ENCODE assay signal across 13 cellular contexts in genomic region chr1:214393086-214393485, GRCh38.
DNase-seq lines count a peak whose midpoint lies in the region; ATAC-seq and TF ChIP-seq lines count a peak whose summit lies in the region.
"Had no signal": no experiment of that assay in that cellular context is flagged by ENCODE, and none has a peak within 500 bp of the region (broad histone marks: within the 10 kb centered on the region; RNA-seq: fewer than 3 reads in every experiment).

No MANE protein-coding gene starts in this region.

- CTCF ChIA-PET in AG04450 (lab: Charles Lee) (no interaction called here), IMR-90 (lab: Yijun Ruan, JAX) (no interaction called here)

- H3K4me3 ChIP-seq in AG04450 (ENCODE audit: low read depth, low read length) (no peak overlapping the region), IMR-90 (ENCODE audit: insufficient read depth, low read depth, low read length) (no peak overlapping the region), psoas muscle (no peak overlapping the region), smooth muscle cell (no peak overlapping the region), uterus (no peak overlapping the region)
- H3K4me3 ChIP-seq: BLaER1 treated with 17β-estradiol and CSF1 and Interleukin-3, amounts not matched to agents 10 nM and 100 nM had no signal

- peak overlapping the region; percentile 64 for H3K14ac ChIP-seq in IMR-90 (replicated peaks; ENCODE audit: low read depth, low read length)

- TF ChIP-seq CTCF in AG04450 (IDR thresholded peaks at IDR 0.05; ENCODE audit: low read depth, low read length) = no peak
- TF ChIP-seq CTCF in IMR-90 (conservative IDR thresholded peaks at IDR 0.05; ENCODE audit: low read depth, low read length) = no peak
- TF ChIP-seq CTCF in psoas muscle (IDR thresholded peaks at IDR 0.05) = no peak
- no peak for TF ChIP-seq CTCF in smooth muscle cell (IDR thresholded peaks at IDR 0.05; ENCODE audit: borderline replicate concordance, insufficient read depth, poor library complexity, severe bottlenecking)
- TF ChIP-seq CTCF in uterus (IDR thresholded peaks at IDR 0.05) = no peak

- no peaks in the 10 kb centered on the region for H3K79me2 ChIP-seq in smooth muscle cell (ENCODE audit: low read depth)

- H4K8ac ChIP-seq in IMR-90 (ENCODE audit: low read depth in 2 of 2, low read length in 2 of 2) = peak overlapping the region in 1 of 2 experiments; percentile 56; a peak in 1 of 4 replicates

- peak overlapping the region; percentile 77; the same call in 1 of the 2 replicates for H2BK20ac ChIP-seq in IMR-90 (ENCODE audit: low read depth, low read length)

- peak overlapping the region; percentile 72 for H4K91ac ChIP-seq in IMR-90 (ENCODE audit: insufficient read depth, low read depth, low read length)

- POLR2A ChIA-PET in AG04450 (lab: Yijun Ruan, JAX) (interaction anchor here (0.6 kb wide), 1 partner anchor 43 kb away, joined by 3 read pairs; no protein-coding TSS in a partner anchor), IMR-90 (lab: Charles Lee; ENCODE audit: unreplicated experiment) (no interaction called here)

- H2BK120ac ChIP-seq in IMR-90 (ENCODE audit: low read depth, low read length) = peak overlapping the region; percentile 36; the same call in 1 of the 2 replicates

- H2BK15ac ChIP-seq in IMR-90 (ENCODE audit: low read depth, low read length) = peak overlapping the region; percentile 87; the same call in 2 of the 3 replicates

- in situ Hi-C loops in IMR-90 (cut with MboI; ENCODE audit: low sequenced_read_pairs) = no loop called here

- H3K4ac ChIP-seq in IMR-90 (ENCODE audit: low read depth, low read length) = peak overlapping the region; percentile 51

- dilution Hi-C loops in IMR-90 (cut with HindIII; ENCODE audit: low sequenced_read_pairs, unreplicated experiment) = no loop called here

- H3K23ac ChIP-seq in IMR-90 (ENCODE audit: low read depth, low read length) = no peak overlapping the region

- H3K4me2 ChIP-seq in IMR-90 (ENCODE audit: low read depth, low read length) = no peak overlapping the region
- H3K4me2 ChIP-seq in smooth muscle cell = no peak overlapping the region
- H3K4me2 ChIP-seq: BLaER1 treated with 17β-estradiol and CSF1 and Interleukin-3, amounts not matched to agents 10 nM and 100 nM had no signal

- H3K9ac ChIP-seq in IMR-90 (ENCODE audit: low read depth, low read length) (no peak overlapping the region), smooth muscle cell (ENCODE audit: low read depth) (no peak overlapping the region)
- H3K9ac ChIP-seq: BLaER1 treated with 17β-estradiol and CSF1 and Interleukin-3, amounts not matched to agents 10 nM and 100 nM had no signal

- no peak for TF ChIP-seq RAD21 in IMR-90 (IDR thresholded peaks at IDR 0.05; ENCODE audit: low read length)

- BruUV-seq in IMR-90 (replicated peaks; lab: Mats Ljungman, UMichigan) = no TSS peak

- peaks cover 29% of the 10 kb centered on the region for H3K9me1 ChIP-seq in IMR-90 (ENCODE audit: insufficient read depth, low read length)

- H3K79me1 ChIP-seq in IMR-90 (ENCODE audit: low read depth in 1 of 2, low read length in 2 of 2) = peaks cover 33 to 58% of the 10 kb centered on the region in 2 experiments

- H4K5ac ChIP-seq in IMR-90 (ENCODE audit: low read depth, low read length) = no peak overlapping the region

- no peak overlapping the region for H3K56ac ChIP-seq in IMR-90 (ENCODE audit: extremely low read depth, insufficient read depth, low read length)

- peak overlapping the region; percentile 14 for H2BK5ac ChIP-seq in IMR-90 (ENCODE audit: low read depth, low read length, poor library complexity, severe bottlenecking)

- ATAC-seq in IMR-90 (ENCODE audit: low read depth) = no peak
- peak; percentile 48 to 71 (median 62) for ATAC-seq in psoas muscle
- ATAC-seq: HCT116 had no signal

- H3K18ac ChIP-seq in IMR-90 (ENCODE audit: low read depth, low read length) = peak overlapping the region; percentile 24; the same call in 1 of the 2 replicates

- H3K4me1 ChIP-seq in IMR-90 (ENCODE audit: control insufficient read depth, insufficient read depth, low read length) = peaks cover 23% of the 10 kb centered on the region
- H3K4me1 ChIP-seq in psoas muscle = peaks cover 25% of the 10 kb centered on the region
- H3K4me1 ChIP-seq in smooth muscle cell (ENCODE audit: low read depth) = no peaks in the 10 kb centered on the region
- H3K4me1 ChIP-seq in uterus = no peaks in the 10 kb centered on the region
- H3K4me1 ChIP-seq: BLaER1 treated with 17β-estradiol and CSF1 and Interleukin-3, amounts not matched to agents 10 nM and 100 nM had no signal

- H3K27ac ChIP-seq in AG04450 (ENCODE audit: low read depth, low read length) (peak overlapping the region; percentile 68), IMR-90 (ENCODE audit: insufficient read depth, low read length) (peak overlapping the region; percentile 39; the same call in 1 of the 2 replicates), psoas muscle (peak overlapping the region; percentile 20), smooth muscle cell (ENCODE audit: low read depth) (no peak overlapping the region), uterus (no peak overlapping the region)
- H3K27ac ChIP-seq: BLaER1 treated with 17β-estradiol and CSF1 and Interleukin-3, amounts not matched to agents 10 nM and 100 nM had no signal

- H3K27me3 ChIP-seq in AG04450 (ENCODE audit: control insufficient read depth, insufficient read depth, low read length) (no peaks in the 10 kb centered on the region), IMR-90 (ENCODE audit: control insufficient read depth, insufficient read depth, low read length) (no peaks in the 10 kb centered on the region), psoas muscle (ENCODE audit: insufficient read depth in 3 of 3, low read length in 2 of 3) (no peaks in the 10 kb centered on the region), smooth muscle cell (ENCODE audit: low read depth) (no peaks in the 10 kb centered on the region), uterus (no peaks in the 10 kb centered on the region)
- H3K27me3 ChIP-seq: BLaER1 treated with 17β-estradiol and CSF1 and Interleukin-3, amounts not matched to agents 10 nM and 100 nM had no signal

- TF ChIP-seq POLR2A in IMR-90 (IDR thresholded peaks at IDR 0.05; ENCODE audit: low read depth, low read length) (no peak), uterus (IDR thresholded peaks at IDR 0.05) (no peak)

- no peaks in the 10 kb centered on the region for H3K9me3 ChIP-seq in AG04450 (ENCODE audit: control insufficient read depth, insufficient read depth, low read length)
- no peaks in the 10 kb centered on the region for H3K9me3 ChIP-seq in IMR-90 (ENCODE audit: control insufficient read depth, insufficient read depth, low read length)
- no peaks in the 10 kb centered on the region for H3K9me3 ChIP-seq in psoas muscle
- no peaks in the 10 kb centered on the region for H3K9me3 ChIP-seq in smooth muscle cell (replicated peaks; ENCODE audit: low read depth)
- H3K9me3 ChIP-seq in uterus = no peaks in the 10 kb centered on the region
- H3K9me3 ChIP-seq: BLaER1 treated with 17β-estradiol and CSF1 and Interleukin-3, amounts not matched to agents 10 nM and 100 nM had no signal

- peaks cover 4% of the 10 kb centered on the region; the same call in 1 of the 2 replicates for H4K20me1 ChIP-seq in IMR-90 (ENCODE audit: insufficient read depth, low read length)
- peaks cover 4% of the 10 kb centered on the region for H4K20me1 ChIP-seq in smooth muscle cell (ENCODE audit: low read depth)
- H4K20me1 ChIP-seq: BLaER1 treated with 17β-estradiol and CSF1 and Interleukin-3, amounts not matched to agents 10 nM and 100 nM had no signal

- DNase-seq in AG04450 (ENCODE audit: low read depth, low spot score) (no peak), IMR-90 (no peak), left kidney (ENCODE audit: low read depth, low spot score) (peak; percentile 40), psoas muscle (no peak), smooth muscle cell (lab: John Stamatoyannopoulos, UW; ENCODE audit: unreplicated experiment) (no peak), nucleus accumbens (lab: John Stamatoyannopoulos, UW) (no peak), uterus (no peak)
- DNase-seq: 8988T; Calu3; CD4-positive, CD25-positive, alpha-beta regulatory T cell; DMS 273 treated with DMSO at 0.1 percent for 48 hours had no signal

- no peak overlapping the region for H2AK9ac ChIP-seq in IMR-90 (replicated peaks; ENCODE audit: low read depth, low read length, poor library complexity)

- intact Hi-C loops in IMR-90 (cut with micrococcal nuclease) = loop anchor here (5.0 kb wide), 2 partner anchors 159 to 189 kb away; partner anchors contain the start of gene PTPN14
- intact Hi-C loops in psoas muscle (cut with DNase I) = no loop called here
- intact Hi-C loops in uterus (cut with DNase I; ENCODE audit: low total_unique reads) = no loop called here

- H2AFZ ChIP-seq in IMR-90 (replicated peaks; ENCODE audit: low read length, poor library complexity) (no peak overlapping the region), smooth muscle cell (ENCODE audit: low read depth) (no peak overlapping the region)

- no peaks in the 10 kb centered on the region for H3F3A ChIP-seq in smooth muscle cell (ENCODE audit: low read depth)

- H2AK5ac ChIP-seq in IMR-90 (ENCODE audit: low read depth, low read length) = peak overlapping the region; percentile 93

- H3K36me3 ChIP-seq in IMR-90 (ENCODE audit: control insufficient read depth, insufficient read depth, low read length) (peaks cover 28% of the 10 kb centered on the region), psoas muscle (ENCODE audit: insufficient read depth in 1 of 2, low read depth in 1 of 2) (peaks cover 2 to 74% of the 10 kb centered on the region in 2 donors), smooth muscle cell (ENCODE audit: low read depth) (no peaks in the 10 kb centered on the region), uterus (no peaks in the 10 kb centered on the region)
- H3K36me3 ChIP-seq: BLaER1 treated with 17β-estradiol and CSF1 and Interleukin-3, amounts not matched to agents 10 nM and 100 nM had no signal

- 85% methylated on average over 5 of the region's 12 CpGs; no CpG with 5 or more reads in 1 of the 2 experiments for WGBS in IMR-90 (ENCODE audit: extremely low coverage in 2 of 2, insufficient read length in 1 of 2), 2 experiments
- WGBS in psoas muscle, 3 donors = 58 to 85% (median 70%) methylated on average over 12 of the region's 12 CpGs
- WGBS in smooth muscle cell (ENCODE audit: low lambda C conversion rate) = 96% methylated on average over 12 of the region's 12 CpGs

TF ChIP-seq in IMR-90, 13 proteins besides CTCF, POLR2A, EP300 and RAD21 (continues in another document):
- TF ChIP-seq BHLHE40 (IDR thresholded peaks at IDR 0.05; ENCODE audit: low read depth, low read length) (no peak), ELK1 (IDR thresholded peaks at IDR 0.05; ENCODE audit: borderline replicate concordance, low read depth, low read length) (no peak), CHD1 (IDR thresholded peaks at IDR 0.05; ENCODE audit: low read depth, low read length) (no peak)

Comparison
In these comparisons a context has a peak if more than half of its experiments do, and no peak if none do; other contexts are left out.
1. H3K27ac ChIP-seq: peak in AG04450 (single experiment), IMR-90 (single experiment) and psoas muscle (single experiment); none in smooth muscle cell (single experiment) and uterus (0 of 2).